ENCODE assay signal across 12 cellular contexts in genomic region chr9:128870128-128870940, GRCh38. TPM values are rescaled to one million over a fixed set of nuclear protein-coding genes. Genes with fewer than 3 reads are reported as not detected.
DNase-seq lines count a peak whose midpoint lies in the region; ATAC-seq, FAIRE-seq and TF ChIP-seq lines count a peak whose summit lies in the region.
"Had no signal": no experiment of that assay in that cellular context is flagged by ENCODE, and none has a peak within 500 bp of the region (broad histone marks: within the 10 kb centered on the region; RNA-seq: fewer than 3 reads in every experiment).

No MANE protein-coding gene starts in this region.

- BruUV-seq in HepG2 (replicated peaks; lab: Mats Ljungman, UMichigan), result no TSS peak

- CTCF ChIA-PET in A549 (lab: Yijun Ruan, JAX), result interaction anchor here (0.7 to 3.0 kb wide), 3 partner anchors 11 to 746 kb away, joined by 3 to 20 read pairs (median 4); partner anchors contain the start of genes KYAT1 and LRRC8A
- CTCF ChIA-PET in HepG2 (lab: Yijun Ruan, JAX; ENCODE audit: low intra/inter-chr PET ratio, low total read pairs), result no interaction called here

- TF ChIP-seq POLR2A in A549 (IDR thresholded peaks at IDR 0.05; ENCODE audit: low read length) (no peak), HepG2 (IDR thresholded peaks at IDR 0.05; ENCODE audit: insufficient read depth in 1 of 2, low read depth in 2 of 2, low read length in 2 of 2) (no peak)

- H3K4me3 ChIP-seq in A549, result no peak overlapping the region
- H3K4me3 ChIP-seq in HepG2 (replicated peaks in 1 of 3; ENCODE audit: insufficient read depth in 1 of 3, low read depth in 2 of 3, low read length in 3 of 3), result no peak overlapping the region
- H3K4me3 ChIP-seq in MM.1S (ENCODE audit: low read length), result no peak overlapping the region
- H3K4me3 ChIP-seq in aorta (ENCODE audit: low read length in 2 of 2), result no peak overlapping the region

- H3K9ac ChIP-seq in HepG2 (ENCODE audit: insufficient read depth, low read depth, low read length) (no peak overlapping the region), MM.1S (ENCODE audit: low read length) (no peak overlapping the region)

- no peak overlapping the region for H2AFZ ChIP-seq in HepG2 (ENCODE audit: low read length)
- no peak overlapping the region for H2AFZ ChIP-seq in MM.1S (ENCODE audit: low read length)

- no peak for TF ChIP-seq CTCF in A549 (IDR thresholded peaks at IDR 0.05)
- TF ChIP-seq CTCF in HepG2 (CRISPR knock-in tag; IDR thresholded peaks at IDR 0.05), result no peak
- no peak for TF ChIP-seq CTCF in MM.1S (IDR thresholded peaks at IDR 0.05; ENCODE audit: low read length)

- H3K4me1 ChIP-seq in A549 (peaks cover 33% of the 10 kb centered on the region), HepG2 (ENCODE audit: insufficient read depth, low read length) (peaks cover 21% of the 10 kb centered on the region), MM.1S (ENCODE audit: low read length) (no peaks in the 10 kb centered on the region), aorta (ENCODE audit: control insufficient read depth in 1 of 2, insufficient read depth in 2 of 2, low read length in 2 of 2) (no peaks in the 10 kb centered on the region)

- no peaks in the 10 kb centered on the region; the same call in 1 of the 2 replicates for H4K20me1 ChIP-seq in HepG2 (ENCODE audit: insufficient read depth, low read length)
- no peaks in the 10 kb centered on the region for H4K20me1 ChIP-seq in MM.1S (ENCODE audit: insufficient read depth, low read length)

- no peaks in the 10 kb centered on the region for H3F3A ChIP-seq in MM.1S (ENCODE audit: insufficient read depth, low read length)

- DNase-seq in A549 (ENCODE audit: low read depth in 1 of 2, low spot score in 1 of 2) (no peak), amniotic epithelial cell (ENCODE audit: low read depth) (peak; percentile 44), HepG2 (ENCODE audit: low spot score) (no peak), NCI-H524 (lab: John Stamatoyannopoulos, UW) (no peak), MM.1S (no peak), aorta (no peak)
- DNase-seq: Caco-2, KBM-7, NCI-H1048, NCI-H345, PC-3 had no signal

- FAIRE-seq in A549 (lab: Jason Lieb, UNC), result no peak
- FAIRE-seq in HepG2 (lab: Jason Lieb, UNC), result no peak
- FAIRE-seq: A204.1 had no signal

- ATAC-seq in A549 (peak in 1 of 2 experiments; percentile 32; a peak in 2 of 6 replicates), HepG2 (no peak), aorta (ENCODE audit: low FRiP score) (no peak)
- ATAC-seq: PC-3 had no signal

- in situ Hi-C loops in HepG2 (cut with HindIII; ENCODE audit: extremely low pct_ligation_motif_present, low pct_unique_long_range_greater_than_20kb), result no loop called here

- intact Hi-C loops in HepG2 (cut with micrococcal nuclease; ENCODE audit: unreplicated experiment), result no loop called here
- intact Hi-C loops in aorta (cut with DNase I), result no loop called here

- H3K4me2 ChIP-seq in A549, result no peak overlapping the region
- no peak overlapping the region for H3K4me2 ChIP-seq in HepG2 (ENCODE audit: low read depth, low read length)
- no peak overlapping the region for H3K4me2 ChIP-seq in MM.1S (ENCODE audit: low read depth, low read length)

- H3K36me3 ChIP-seq in HepG2 (replicated peaks in 1 of 2; ENCODE audit: control insufficient read depth in 1 of 2, insufficient read depth in 2 of 2, low read length in 2 of 2) (peaks cover 0 to 15% of the 10 kb centered on the region in 2 experiments; a peak in 2 of 5 replicates), MM.1S (replicated peaks; ENCODE audit: insufficient read depth, low read length) (no peaks in the 10 kb centered on the region), aorta (ENCODE audit: control insufficient read depth in 1 of 2, insufficient read depth in 2 of 2, low read length in 1 of 2) (no peaks in the 10 kb centered on the region)

- peaks cover 33% of the 10 kb centered on the region for H3K79me2 ChIP-seq in HepG2 (ENCODE audit: insufficient read depth, low read length)
- H3K79me2 ChIP-seq in MM.1S (ENCODE audit: low read length), result no peaks in the 10 kb centered on the region

- POLR2A ChIA-PET in A549 (lab: Yijun Ruan, JAX), result interaction anchor here (0.7 kb wide), 1 partner anchor 213 kb away, joined by 3 read pairs; no protein-coding TSS in a partner anchor
- POLR2A ChIA-PET in HepG2 (lab: Yijun Ruan, JAX), result interaction anchor here (0.8 kb wide), 1 partner anchor 7 kb away, joined by 4 read pairs; no protein-coding TSS in a partner anchor

- TF ChIP-seq RAD21 in A549 (conservative IDR thresholded peaks at IDR 0.05 in 1 of 2, IDR thresholded peaks at IDR 0.05 in 1 of 2) (no peak), HepG2 (CRISPR knock-in tag; IDR thresholded peaks at IDR 0.05) (no peak)

- no peaks in the 10 kb centered on the region for H3K9me2 ChIP-seq in MM.1S (replicated peaks; ENCODE audit: insufficient read depth, low read length)

- peak overlapping the region; percentile 2 to 57; a peak in 2 of 6 replicates for H3K27ac ChIP-seq in A549
- no peak overlapping the region for H3K27ac ChIP-seq in HepG2 (ENCODE audit: extremely low read length, insufficient read depth, low read length)
- no peak overlapping the region for H3K27ac ChIP-seq in MM.1S (ENCODE audit: low read length)
- no peak overlapping the region for H3K27ac ChIP-seq in aorta (ENCODE audit: low read depth in 1 of 2, low read length in 2 of 2)

- TF ChIP-seq EP300 in A549 (IDR thresholded peaks at IDR 0.05) (no peak), HepG2 (IDR thresholded peaks at IDR 0.05; ENCODE audit: low read depth in 2 of 2, low read length in 2 of 2) (no peak), HepG2 (CRISPR knock-in tag; IDR thresholded peaks at IDR 0.05; ENCODE audit: borderline replicate concordance) (no peak)

- WGBS in A549 (ENCODE audit: missing lambda C conversion rate), result 74% methylated on average over 7 of the region's 7 CpGs
- 96% methylated on average over 7 of the region's 7 CpGs for WGBS in HepG2 (ENCODE audit: low lambda C conversion rate)
- 84 to 88% methylated on average over 7 of the region's 7 CpGs for WGBS in aorta, 2 donors

- H3K9me3 ChIP-seq in A549 (no peaks in the 10 kb centered on the region), HepG2 (ENCODE audit: low read length) (no peaks in the 10 kb centered on the region), MM.1S (replicated peaks; ENCODE audit: insufficient read depth, low read length) (no peaks in the 10 kb centered on the region), aorta (ENCODE audit: control insufficient read depth, low read length) (no peaks in the 10 kb centered on the region)
- H3K9me3 ChIP-seq: Caco-2 had no signal

- H3K27me3 ChIP-seq in HepG2 (ENCODE audit: control insufficient read depth in 1 of 2, insufficient read depth in 2 of 2, low read length in 2 of 2) (no peaks in the 10 kb centered on the region), MM.1S (replicated peaks; ENCODE audit: insufficient read depth, low read length) (no peaks in the 10 kb centered on the region), aorta (ENCODE audit: control insufficient read depth in 1 of 2, insufficient read depth in 2 of 2, low read length in 1 of 2) (no peaks in the 10 kb centered on the region)

RNA-seq across cellular contexts. Expression of gene KYAT1, which starts 11.4 kb away (rescaled TPM):
- polyA plus RNA-seq in A549 (2011; rRNA removed), result 10.0 and 12.2 TPM in 2 replicates
- 13.5 and 15.8 TPM in 2 replicates for polyA plus RNA-seq in A549 (2012; cell fraction: cytosol; rRNA removed)
- polyA plus RNA-seq in A549 (2012; cell fraction: nucleus; rRNA removed), result 46.1 and 48.0 TPM in 2 replicates
- polyA plus RNA-seq in A549 (2017; fragmentation: RNase III; extraction: RNeasy Plus Mini Kit Qiagen cat#74134 plus additional on column Dnase treatment), result 8.1 to 9.6 TPM (median 8.4 TPM) in 3 replicates
- polyA minus RNA-seq in A549 (2011; rRNA and poly(A)+ RNA removed), result 10.8 and 12.8 TPM in 2 replicates
- total RNA-seq in HepG2 (2016; rRNA removed; fragmentation: Illumina TruSeq; extraction: Trizol), result 5.6 and 9.2 TPM in 2 replicates
- total RNA-seq in HepG2 (2016; cell fraction: cytosol; rRNA removed; fragmentation: Illumina TruSeq; extraction: Trizol; ENCODE audit: low read depth), result 2.0 and 2.8 TPM in 2 replicates
- total RNA-seq in HepG2 (2016; cell fraction: insoluble cytoplasmic fraction; rRNA removed; fragmentation: Illumina TruSeq; extraction: Trizol), result 6.1 and 10.3 TPM in 2 replicates
- 3.5 and 4.0 TPM in 2 replicates for total RNA-seq in HepG2 (2016; cell fraction: membrane; rRNA removed; fragmentation: Illumina TruSeq; extraction: Trizol)
- total RNA-seq in HepG2 (2016; cell fraction: nucleus; rRNA removed; fragmentation: Illumina TruSeq; extraction: Trizol), result 13.5 and 14.4 TPM in 2 replicates
- 46.5 and 58.4 TPM in 2 replicates for polyA plus RNA-seq in HepG2 (2011; rRNA removed)
- polyA plus RNA-seq in HepG2 (2011; cell fraction: cytosol; rRNA removed), result 22.3 and 28.7 TPM in 2 replicates
- 274 and 317 TPM in 2 replicates for polyA plus RNA-seq in HepG2 (2011; cell fraction: nucleus; rRNA removed)
- polyA plus RNA-seq in HepG2 (2012), result 22.3 and 32.9 TPM in 2 replicates
- polyA plus RNA-seq in HepG2 (2016; cell fraction: cytosol; fragmentation: Illumina TruSeq; extraction: Trizol; ENCODE audit: low read depth), result 1.4 and 1.9 TPM in 2 replicates
- 4.9 and 6.1 TPM in 2 replicates for polyA plus RNA-seq in HepG2 (2016; cell fraction: insoluble cytoplasmic fraction; fragmentation: Illumina TruSeq; extraction: Trizol; ENCODE audit: low read depth)
- polyA plus RNA-seq in HepG2 (2016; cell fraction: membrane; fragmentation: Illumina TruSeq; extraction: Trizol; ENCODE audit: low read depth), result 1.7 and 2.4 TPM in 2 replicates
- 34.5 and 36.6 TPM in 2 replicates for polyA plus RNA-seq in HepG2 (2016; cell fraction: nucleus; fragmentation: Illumina TruSeq; extraction: Trizol; ENCODE audit: insufficient read depth, low read depth)
- 38.2 and 47.2 TPM in 2 replicates for polyA minus RNA-seq in HepG2 (2011; rRNA and poly(A)+ RNA removed; ENCODE audit: low replicate concordance)
- 9.3 and 15.4 TPM in 2 replicates for polyA minus RNA-seq in HepG2 (2011; cell fraction: cytosol; rRNA and poly(A)+ RNA removed)
- polyA minus RNA-seq in HepG2 (2011; cell fraction: nucleus; rRNA and poly(A)+ RNA removed), result 48.0 and 50.7 TPM in 2 replicates
- 1 to 10 TPM; 7.5 to 9.5 TPM for total RNA-seq in aorta
- polyA plus RNA-seq in aorta, result 10 to 100 TPM in 1 of 2 donors, 1 to 10 TPM in 1; 4.5 to 11.4 TPM

RNA-seq across cellular contexts. Expression of gene LRRC8A, which starts 11.6 kb away (rescaled TPM):
- polyA plus RNA-seq in A549 (2011; rRNA removed), result 25.9 and 29.2 TPM in 2 replicates
- 45.0 and 55.2 TPM in 2 replicates for polyA plus RNA-seq in A549 (2012; cell fraction: cytosol; rRNA removed)
- polyA plus RNA-seq in A549 (2012; cell fraction: nucleus; rRNA removed), result 44.2 and 52.1 TPM in 2 replicates
- polyA plus RNA-seq in A549 (2017; fragmentation: RNase III; extraction: RNeasy Plus Mini Kit Qiagen cat#74134 plus additional on column Dnase treatment), result 22.6 to 23.1 TPM (median 22.9 TPM) in 3 replicates
- 45.9 and 47.6 TPM in 2 replicates for polyA minus RNA-seq in A549 (2011; rRNA and poly(A)+ RNA removed)
- total RNA-seq in HepG2 (2016; rRNA removed; fragmentation: Illumina TruSeq; extraction: Trizol), result 10.0 and 16.1 TPM in 2 replicates
- 3.1 and 3.7 TPM in 2 replicates for total RNA-seq in HepG2 (2016; cell fraction: cytosol; rRNA removed; fragmentation: Illumina TruSeq; extraction: Trizol; ENCODE audit: low read depth)
- 8.4 and 15.9 TPM in 2 replicates for total RNA-seq in HepG2 (2016; cell fraction: insoluble cytoplasmic fraction; rRNA removed; fragmentation: Illumina TruSeq; extraction: Trizol)
- total RNA-seq in HepG2 (2016; cell fraction: membrane; rRNA removed; fragmentation: Illumina TruSeq; extraction: Trizol), result 12.4 and 13.1 TPM in 2 replicates
- 13.9 and 14.0 TPM in 2 replicates for total RNA-seq in HepG2 (2016; cell fraction: nucleus; rRNA removed; fragmentation: Illumina TruSeq; extraction: Trizol)
- 40.6 and 44.8 TPM in 2 replicates for polyA plus RNA-seq in HepG2 (2011; rRNA removed)
- polyA plus RNA-seq in HepG2 (2011; cell fraction: cytosol; rRNA removed), result 38.4 and 46.2 TPM in 2 replicates
- polyA plus RNA-seq in HepG2 (2011; cell fraction: nucleus; rRNA removed), result 29.0 and 30.1 TPM in 2 replicates
- polyA plus RNA-seq in HepG2 (2012), result 15.7 and 19.9 TPM in 2 replicates
- 2.4 and 2.7 TPM in 2 replicates for polyA plus RNA-seq in HepG2 (2016; cell fraction: cytosol; fragmentation: Illumina TruSeq; extraction: Trizol; ENCODE audit: low read depth)
- 9.1 and 10.7 TPM in 2 replicates for polyA plus RNA-seq in HepG2 (2016; cell fraction: insoluble cytoplasmic fraction; fragmentation: Illumina TruSeq; extraction: Trizol; ENCODE audit: low read depth)
- polyA plus RNA-seq in HepG2 (2016; cell fraction: membrane; fragmentation: Illumina TruSeq; extraction: Trizol; ENCODE audit: low read depth), result 9.0 and 9.9 TPM in 2 replicates
- polyA plus RNA-seq in HepG2 (2016; cell fraction: nucleus; fragmentation: Illumina TruSeq; extraction: Trizol; ENCODE audit: insufficient read depth, low read depth), result 19.9 and 20.5 TPM in 2 replicates
- 77.3 and 88.9 TPM in 2 replicates for polyA minus RNA-seq in HepG2 (2011; rRNA and poly(A)+ RNA removed; ENCODE audit: low replicate concordance)
- 24.8 and 26.8 TPM in 2 replicates for polyA minus RNA-seq in HepG2 (2011; cell fraction: cytosol; rRNA and poly(A)+ RNA removed)
- polyA minus RNA-seq in HepG2 (2011; cell fraction: nucleus; rRNA and poly(A)+ RNA removed), result 14.4 TPM in 2 replicates
- 100 to 1,000 TPM in 1 of 2 donors, 10 to 100 TPM in 1; 63.8 to 100 TPM for total RNA-seq in aorta
- 10 to 100 TPM; 14.3 to 41.3 TPM for polyA plus RNA-seq in aorta

RNA-seq across cellular contexts. Expression of gene SPOUT1, which starts 40.7 kb away (rescaled TPM):
- polyA plus RNA-seq in A549 (2011; rRNA removed) (24.3 and 25.8 TPM in 2 replicates), A549 (2017; fragmentation: RNase III; extraction: RNeasy Plus Mini Kit Qiagen cat#74134 plus additional on column Dnase treatment) (19.1 to 28.5 TPM (median 26.9 TPM) in 3 replicates), HepG2 (2011; rRNA removed) (45.8 and 56.5 TPM in 2 replicates), aorta (10 to 100 TPM; 14.3 to 40.9 TPM)
- polyA plus RNA-seq in A549 (2012; cell fraction: cytosol; rRNA removed), result 48.7 and 53.3 TPM in 2 replicates
- polyA plus RNA-seq in A549 (2012; cell fraction: nucleus; rRNA removed), result 139 and 144 TPM in 2 replicates
- 30.7 and 52.8 TPM in 2 replicates for polyA minus RNA-seq in A549 (2011; rRNA and poly(A)+ RNA removed)
- total RNA-seq in HepG2 (2016; rRNA removed; fragmentation: Illumina TruSeq; extraction: Trizol) (39.0 and 39.7 TPM in 2 replicates), aorta (10 to 100 TPM; 28.6 to 32.8 TPM)
- 23.3 and 28.0 TPM in 2 replicates for total RNA-seq in HepG2 (2016; cell fraction: cytosol; rRNA removed; fragmentation: Illumina TruSeq; extraction: Trizol; ENCODE audit: low read depth)
- 32.9 and 42.5 TPM in 2 replicates for total RNA-seq in HepG2 (2016; cell fraction: insoluble cytoplasmic fraction; rRNA removed; fragmentation: Illumina TruSeq; extraction: Trizol)
- 13.5 and 14.0 TPM in 2 replicates for total RNA-seq in HepG2 (2016; cell fraction: membrane; rRNA removed; fragmentation: Illumina TruSeq; extraction: Trizol)
- total RNA-seq in HepG2 (2016; cell fraction: nucleus; rRNA removed; fragmentation: Illumina TruSeq; extraction: Trizol), result 19.1 and 26.6 TPM in 2 replicates
- polyA plus RNA-seq in HepG2 (2011; cell fraction: cytosol; rRNA removed), result 13.7 and 19.1 TPM in 2 replicates
- 341 and 371 TPM in 2 replicates for polyA plus RNA-seq in HepG2 (2011; cell fraction: nucleus; rRNA removed)
- polyA plus RNA-seq in HepG2 (2012), result 21.0 and 38.5 TPM in 2 replicates
- 6.7 and 8.9 TPM in 2 replicates for polyA plus RNA-seq in HepG2 (2016; cell fraction: cytosol; fragmentation: Illumina TruSeq; extraction: Trizol; ENCODE audit: low read depth)
- polyA plus RNA-seq in HepG2 (2016; cell fraction: insoluble cytoplasmic fraction; fragmentation: Illumina TruSeq; extraction: Trizol; ENCODE audit: low read depth), result 46.4 and 46.6 TPM in 2 replicates
- polyA plus RNA-seq in HepG2 (2016; cell fraction: membrane; fragmentation: Illumina TruSeq; extraction: Trizol; ENCODE audit: low read depth), result 11.8 and 11.9 TPM in 2 replicates
- 77.1 and 80.1 TPM in 2 replicates for polyA plus RNA-seq in HepG2 (2016; cell fraction: nucleus; fragmentation: Illumina TruSeq; extraction: Trizol; ENCODE audit: insufficient read depth, low read depth)
- polyA minus RNA-seq in HepG2 (2011; rRNA and poly(A)+ RNA removed; ENCODE audit: low replicate concordance), result 84.6 and 145 TPM in 2 replicates
- polyA minus RNA-seq in HepG2 (2011; cell fraction: cytosol; rRNA and poly(A)+ RNA removed), result 7.4 and 11.6 TPM in 2 replicates
- 24.6 and 26.2 TPM in 2 replicates for polyA minus RNA-seq in HepG2 (2011; cell fraction: nucleus; rRNA and poly(A)+ RNA removed)

RNA-seq across cellular contexts. Expression of gene PHYHD1, which starts 50.4 kb away (rescaled TPM):
- 0.12 TPM in 1 of 2 replicates, not detected in the other for polyA plus RNA-seq in A549 (2011; rRNA removed)
- polyA plus RNA-seq in A549 (2012; cell fraction: cytosol; rRNA removed), result 0.05 and 0.06 TPM in 2 replicates
- 0.28 TPM in 1 of 2 replicates, not detected in the other for polyA plus RNA-seq in A549 (2012; cell fraction: nucleus; rRNA removed)
- 0.12 TPM in 1 of 3 replicates, not detected in the others for polyA plus RNA-seq in A549 (2017; fragmentation: RNase III; extraction: RNeasy Plus Mini Kit Qiagen cat#74134 plus additional on column Dnase treatment)
- not detected in 2 replicates for polyA minus RNA-seq in A549 (2011; rRNA and poly(A)+ RNA removed)
- 10.6 and 12.3 TPM in 2 replicates for total RNA-seq in HepG2 (2016; rRNA removed; fragmentation: Illumina TruSeq; extraction: Trizol)
- 3.5 and 4.7 TPM in 2 replicates for total RNA-seq in HepG2 (2016; cell fraction: cytosol; rRNA removed; fragmentation: Illumina TruSeq; extraction: Trizol; ENCODE audit: low read depth)
- 10.3 and 13.2 TPM in 2 replicates for total RNA-seq in HepG2 (2016; cell fraction: insoluble cytoplasmic fraction; rRNA removed; fragmentation: Illumina TruSeq; extraction: Trizol)
- 4.2 and 5.2 TPM in 2 replicates for total RNA-seq in HepG2 (2016; cell fraction: membrane; rRNA removed; fragmentation: Illumina TruSeq; extraction: Trizol)
- 5.8 and 8.2 TPM in 2 replicates for total RNA-seq in HepG2 (2016; cell fraction: nucleus; rRNA removed; fragmentation: Illumina TruSeq; extraction: Trizol)
- polyA plus RNA-seq in HepG2 (2011; rRNA removed), result 19.6 and 25.3 TPM in 2 replicates
- 12.8 and 20.7 TPM in 2 replicates for polyA plus RNA-seq in HepG2 (2011; cell fraction: cytosol; rRNA removed)
- 28.7 and 34.3 TPM in 2 replicates for polyA plus RNA-seq in HepG2 (2011; cell fraction: nucleus; rRNA removed)
- 9.6 and 13.5 TPM in 2 replicates for polyA plus RNA-seq in HepG2 (2012)
- polyA plus RNA-seq in HepG2 (2016; cell fraction: cytosol; fragmentation: Illumina TruSeq; extraction: Trizol; ENCODE audit: low read depth), result 7.3 and 8.5 TPM in 2 replicates
- polyA plus RNA-seq in HepG2 (2016; cell fraction: insoluble cytoplasmic fraction; fragmentation: Illumina TruSeq; extraction: Trizol; ENCODE audit: low read depth), result 21.0 and 23.6 TPM in 2 replicates
- polyA plus RNA-seq in HepG2 (2016; cell fraction: membrane; fragmentation: Illumina TruSeq; extraction: Trizol; ENCODE audit: low read depth), result 8.2 and 8.9 TPM in 2 replicates
- 16.5 and 23.5 TPM in 2 replicates for polyA plus RNA-seq in HepG2 (2016; cell fraction: nucleus; fragmentation: Illumina TruSeq; extraction: Trizol; ENCODE audit: insufficient read depth, low read depth)
- 0.89 and 32.1 TPM in 2 replicates for polyA minus RNA-seq in HepG2 (2011; rRNA and poly(A)+ RNA removed; ENCODE audit: low replicate concordance)
- polyA minus RNA-seq in HepG2 (2011; cell fraction: cytosol; rRNA and poly(A)+ RNA removed), result 12.7 and 13.2 TPM in 2 replicates
- polyA minus RNA-seq in HepG2 (2011; cell fraction: nucleus; rRNA and poly(A)+ RNA removed), result 10.7 and 15.2 TPM in 2 replicates
- total RNA-seq in aorta, result 10 to 100 TPM; 20.5 to 33.0 TPM
- polyA plus RNA-seq in aorta, result 10 to 100 TPM; 16.7 to 68.9 TPM

RNA-seq across cellular contexts. Expression of gene ENDOG, which starts 52.0 kb away (rescaled TPM):
- polyA plus RNA-seq in A549 (2011; rRNA removed), result 12.6 and 12.8 TPM in 2 replicates
- 51.3 and 62.3 TPM in 2 replicates for polyA plus RNA-seq in A549 (2012; cell fraction: cytosol; rRNA removed)
- polyA plus RNA-seq in A549 (2012; cell fraction: nucleus; rRNA removed), result 36.4 and 61.3 TPM in 2 replicates
- polyA plus RNA-seq in A549 (2017; fragmentation: RNase III; extraction: RNeasy Plus Mini Kit Qiagen cat#74134 plus additional on column Dnase treatment), result 17.1 to 18.6 TPM (median 17.3 TPM) in 3 replicates
- 15.2 and 15.4 TPM in 2 replicates for polyA minus RNA-seq in A549 (2011; rRNA and poly(A)+ RNA removed)
- total RNA-seq in HepG2 (2016; rRNA removed; fragmentation: Illumina TruSeq; extraction: Trizol), result 26.3 and 28.7 TPM in 2 replicates
- 6.7 and 7.2 TPM in 2 replicates for total RNA-seq in HepG2 (2016; cell fraction: cytosol; rRNA removed; fragmentation: Illumina TruSeq; extraction: Trizol; ENCODE audit: low read depth)
- total RNA-seq in HepG2 (2016; cell fraction: insoluble cytoplasmic fraction; rRNA removed; fragmentation: Illumina TruSeq; extraction: Trizol), result 27.5 and 28.8 TPM in 2 replicates
- total RNA-seq in HepG2 (2016; cell fraction: membrane; rRNA removed; fragmentation: Illumina TruSeq; extraction: Trizol), result 10.8 and 11.3 TPM in 2 replicates
- total RNA-seq in HepG2 (2016; cell fraction: nucleus; rRNA removed; fragmentation: Illumina TruSeq; extraction: Trizol), result 7.2 and 8.7 TPM in 2 replicates
- polyA plus RNA-seq in HepG2 (2011; rRNA removed), result 28.8 and 31.5 TPM in 2 replicates
- polyA plus RNA-seq in HepG2 (2011; cell fraction: cytosol; rRNA removed), result 27.0 and 54.5 TPM in 2 replicates
- polyA plus RNA-seq in HepG2 (2011; cell fraction: nucleus; rRNA removed), result 24.4 and 27.0 TPM in 2 replicates
- polyA plus RNA-seq in HepG2 (2012), result 8.6 and 10.1 TPM in 2 replicates
- polyA plus RNA-seq in HepG2 (2016; cell fraction: cytosol; fragmentation: Illumina TruSeq; extraction: Trizol; ENCODE audit: low read depth), result 6.3 and 7.3 TPM in 2 replicates
- 25.1 and 28.1 TPM in 2 replicates for polyA plus RNA-seq in HepG2 (2016; cell fraction: insoluble cytoplasmic fraction; fragmentation: Illumina TruSeq; extraction: Trizol; ENCODE audit: low read depth)
- 8.7 and 9.3 TPM in 2 replicates for polyA plus RNA-seq in HepG2 (2016; cell fraction: membrane; fragmentation: Illumina TruSeq; extraction: Trizol; ENCODE audit: low read depth)
- polyA plus RNA-seq in HepG2 (2016; cell fraction: nucleus; fragmentation: Illumina TruSeq; extraction: Trizol; ENCODE audit: insufficient read depth, low read depth), result 15.7 and 17.2 TPM in 2 replicates
- polyA minus RNA-seq in HepG2 (2011; rRNA and poly(A)+ RNA removed; ENCODE audit: low replicate concordance), result 33.6 and 37.4 TPM in 2 replicates
- 12.2 and 15.3 TPM in 2 replicates for polyA minus RNA-seq in HepG2 (2011; cell fraction: cytosol; rRNA and poly(A)+ RNA removed)
- polyA minus RNA-seq in HepG2 (2011; cell fraction: nucleus; rRNA and poly(A)+ RNA removed), result 4.6 and 5.7 TPM in 2 replicates
- 10 to 100 TPM; 11.0 to 14.1 TPM for total RNA-seq in aorta
- 10 to 100 TPM in 1 of 2 donors, 1 to 10 TPM in 1; 9.1 to 15.9 TPM for polyA plus RNA-seq in aorta

Comparison
In these comparisons a context has a peak if more than half of its experiments do, and no peak if none do; other contexts are left out.
1. H3K27ac ChIP-seq: peak in A549 (2 of 2); none in HepG2 (single experiment), MM.1S (single experiment) and aorta (0 of 2).